In genomic region chr22:30829901-30830550, GRCh38 we compare ENCODE assay signal across 10 cellular contexts.
DNase-seq lines count a peak whose midpoint lies in the region; ATAC-seq and TF ChIP-seq lines count a peak whose summit lies in the region.
"Had no signal": no experiment of that assay in that cellular context is flagged by ENCODE, and none has a peak within 500 bp of the region (broad histone marks: within the 10 kb centered on the region; RNA-seq: fewer than 3 reads in every experiment).

No MANE protein-coding gene starts in this region.

- H3K79me2 ChIP-seq in fibroblast of lung (ENCODE audit: control insufficient read depth, insufficient read depth, low read length): no peaks in the 10 kb centered on the region

- H3K27me3 ChIP-seq in SJSA1 (replicated peaks) (no peaks in the 10 kb centered on the region), fibroblast of lung (ENCODE audit: control insufficient read depth, insufficient read depth, low read length) (no peaks in the 10 kb centered on the region)

- H3K4me1 ChIP-seq in SJSA1 (replicated peaks) (peaks cover 27% of the 10 kb centered on the region), fibroblast of lung (ENCODE audit: control insufficient read depth, extremely low read depth, insufficient read depth, low read length) (peaks cover 9% of the 10 kb centered on the region)

- H3K9me3 ChIP-seq in SJSA1 (replicated peaks): no peaks in the 10 kb centered on the region
- H3K9me3 ChIP-seq in fibroblast of lung (ENCODE audit: control insufficient read depth, insufficient read depth, low read depth, low read length): no peaks in the 10 kb centered on the region

- H3K4me3 ChIP-seq in SJSA1 (no peak overlapping the region), fibroblast of lung (replicated peaks in 1 of 4; ENCODE audit: control extremely low read depth in 1 of 4, insufficient read depth in 1 of 4, low read depth in 3 of 4, low read length in 4 of 4) (no peak overlapping the region), skin epidermis (no peak overlapping the region)

- H4K20me1 ChIP-seq in fibroblast of lung (ENCODE audit: control insufficient read depth, extremely low read depth, insufficient read depth, low read length): no peaks in the 10 kb centered on the region

- H3K4me2 ChIP-seq in fibroblast of lung (ENCODE audit: extremely low read depth, insufficient read depth, low read length): peak overlapping the region; percentile 3

- H3K27ac ChIP-seq in SJSA1: peak overlapping the region; percentile 97
- H3K27ac ChIP-seq in fibroblast of lung (ENCODE audit: insufficient read depth, low read length): peak overlapping the region; percentile 74
- peak overlapping the region in 19 of 21 experiments; percentile 40 to 86 (median 73) for H3K27ac ChIP-seq in skin epidermis

- H3K36me3 ChIP-seq in SJSA1: no peaks in the 10 kb centered on the region
- no peaks in the 10 kb centered on the region for H3K36me3 ChIP-seq in fibroblast of lung (ENCODE audit: control insufficient read depth, insufficient read depth, low read length)

- DNase-seq in GOT3 (lab: John Stamatoyannopoulos, UW) (peak; percentile 26), SJSA1 (ENCODE audit: low read depth in 1 of 2, low spot score in 2 of 2) (peak; percentile 74 to 79), fibroblast of lung (ENCODE audit: low read depth in 2 of 2) (peak; percentile 92 to 96), COR-L47 (lab: John Stamatoyannopoulos, UW) (no peak)
- no peak for DNase-seq in activated naive CD4-positive, alpha-beta T cell treated with anti-CD3 and anti-CD28 coated beads, Interleukin-2, amount 50 U/mL, for 16 hours
- DNase-seq: activated CD4-positive, alpha-beta T cell treated with anti-CD3 and anti-CD28 coated beads for 36 hours; MV-4-11 had no signal

- no peak for ATAC-seq in GM19452 (IDR thresholded peaks at IDR 0.05; ENCODE audit: unreplicated experiment)
- no peak for ATAC-seq in GM18517 (IDR thresholded peaks at IDR 0.05; ENCODE audit: unreplicated experiment)
- ATAC-seq: activated CD4-positive, alpha-beta T cell treated with anti-CD3 and anti-CD28 coated beads for 36 hours had no signal

- H3K9ac ChIP-seq in fibroblast of lung (ENCODE audit: insufficient read depth, low read length): no peak overlapping the region

- no peak for TF ChIP-seq CTCF in fibroblast of lung (conservative IDR thresholded peaks at IDR 0.05 in 1 of 2, IDR thresholded peaks at IDR 0.05 in 1 of 2; ENCODE audit: low read depth in 1 of 2, low read length in 2 of 2)

- H2AFZ ChIP-seq in fibroblast of lung (ENCODE audit: low read length): no peak overlapping the region

Comparison
In these comparisons a context has a peak if more than half of its experiments do, and no peak if none do; other contexts are left out.
1. DNase-seq: peak in GOT3 (single experiment), SJSA1 (2 of 2) and fibroblast of lung (2 of 2); none in COR-L47 (single experiment) and activated naive CD4-positive, alpha-beta T cell treated with anti-CD3 and anti-CD28 coated beads, Interleukin-2, amount 50 U/mL, for 16 hours (single experiment).
2. Peak in every context shown above with its lines, with median percentiles within 50 percentile points of each other: H3K27ac ChIP-seq.